8 cellular contexts compared by ENCODE assay signal in the genomic region with DNA sequence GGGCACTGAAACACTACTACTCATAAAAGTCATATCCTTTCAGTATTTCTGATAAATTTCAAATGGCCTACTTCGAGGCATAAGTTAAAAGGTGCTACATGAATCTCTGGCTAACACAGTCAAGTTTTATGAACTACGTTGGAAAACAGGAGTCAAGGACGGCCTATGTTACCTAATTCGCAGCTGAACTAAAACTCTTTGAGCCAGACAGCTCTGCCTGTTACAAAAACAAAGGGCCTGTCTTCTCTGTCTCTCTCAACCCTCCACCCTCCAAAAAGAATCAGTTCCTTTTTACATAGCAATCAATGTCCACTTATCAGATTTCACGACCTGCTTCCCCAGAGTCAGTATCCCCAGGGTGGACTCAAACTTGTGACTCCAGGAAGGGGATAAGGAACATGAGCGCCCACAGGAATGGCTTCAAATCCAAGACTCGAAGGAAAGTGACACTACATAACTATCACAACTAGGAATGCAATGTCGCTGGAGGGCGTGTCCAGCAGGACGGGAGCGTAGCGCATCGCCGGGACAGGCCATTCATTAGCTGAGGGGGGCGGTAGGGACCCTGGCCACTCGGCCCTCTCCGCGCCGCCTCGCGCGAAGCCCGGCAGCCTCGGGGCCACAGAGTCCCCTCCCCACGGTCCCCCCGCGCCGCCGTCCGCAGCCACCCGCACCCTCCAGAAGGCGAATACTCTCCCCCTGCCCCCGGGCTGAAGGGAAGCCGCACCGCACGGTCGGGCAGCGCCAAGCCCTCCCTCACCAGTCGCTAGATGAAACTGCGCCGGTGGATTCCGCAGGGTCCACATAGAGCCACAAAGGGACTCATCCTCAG. TPM values are rescaled to one million over a fixed set of nuclear protein-coding genes. Genes with fewer than 3 reads are reported as not detected.
DNase-seq lines count a peak whose midpoint lies in the region; ATAC-seq and TF ChIP-seq lines count a peak whose summit lies in the region.

No MANE protein-coding gene starts in this region.

- DNase-seq in BE2C = peak; percentile 74
- DNase-seq in NCI-H146 treated with DMSO at 0.1 percent for 48 hours (lab: John Stamatoyannopoulos, UW; ENCODE audit: unreplicated experiment) = peak; percentile 28
- DNase-seq in activated CD4-positive, alpha-beta memory T cell treated with anti-CD3 and anti-CD28 coated beads, Interleukin-2, amount 10 ng/mL, durations not matched to agents 7 days and 5 days = no peak
- peak; percentile 54 for DNase-seq in fibroblast of villous mesenchyme (ENCODE audit: low read depth)
- DNase-seq in natural killer cell treated with Interleukin-12 subunit alpha and Interleukin-12 subunit beta and Interleukin-15 and Interleukin-18, amount 100 ng/mL, for 72 hours (ENCODE audit: low spot score) = no peak
- DNase-seq in mesenteric fat pad (ENCODE audit: low spot score) = no peak

- ATAC-seq in GM18498 (IDR thresholded peaks at IDR 0.05; ENCODE audit: unreplicated experiment) (peak; percentile 46), HG02870 (IDR thresholded peaks at IDR 0.05; ENCODE audit: unreplicated experiment) (peak; percentile 48)
- peak; percentile 65 to 75 for ATAC-seq in natural killer cell treated with Interleukin-12 subunit alpha and Interleukin-12 subunit beta and Interleukin-15 and Interleukin-18, amount 100 ng/mL, for 72 hours

- TF ChIP-seq CTCF in BE2C (IDR thresholded peaks at IDR 0.05; ENCODE audit: low read depth, low read length) = no peak
- TF ChIP-seq CTCF in fibroblast of villous mesenchyme (IDR thresholded peaks at IDR 0.05; ENCODE audit: insufficient read depth, low read depth, low read length) = no peak

- H3K27me3 Mint-ChIP-seq in activated CD4-positive, alpha-beta memory T cell treated with anti-CD3 and anti-CD28 coated beads, Interleukin-2, amount 10 ng/mL, durations not matched to agents 7 days and 5 days = no peaks in the 10 kb centered on the region
- H3K27me3 Mint-ChIP-seq in natural killer cell treated with Interleukin-12 subunit alpha and Interleukin-12 subunit beta and Interleukin-15 and Interleukin-18, amount 100 ng/mL, for 72 hours = no peaks in the 10 kb centered on the region

- H3K27ac Mint-ChIP-seq in activated CD4-positive, alpha-beta memory T cell treated with anti-CD3 and anti-CD28 coated beads, Interleukin-2, amount 10 ng/mL, durations not matched to agents 7 days and 5 days = peak overlapping the region; percentile 89
- H3K27ac Mint-ChIP-seq in natural killer cell treated with Interleukin-12 subunit alpha and Interleukin-12 subunit beta and Interleukin-15 and Interleukin-18, amount 100 ng/mL, for 72 hours = peak overlapping the region; percentile 94 to 97

- peaks cover 30% of the 10 kb centered on the region for H3K36me3 Mint-ChIP-seq in activated CD4-positive, alpha-beta memory T cell treated with anti-CD3 and anti-CD28 coated beads, Interleukin-2, amount 10 ng/mL, durations not matched to agents 7 days and 5 days (ENCODE audit: low read depth)
- H3K36me3 Mint-ChIP-seq in natural killer cell treated with Interleukin-12 subunit alpha and Interleukin-12 subunit beta and Interleukin-15 and Interleukin-18, amount 100 ng/mL, for 72 hours = no peaks in the 10 kb centered on the region

- peaks cover 5% of the 10 kb centered on the region for H3K4me1 ChIP-seq in BE2C

- H3K9me3 ChIP-seq in BE2C = no peaks in the 10 kb centered on the region

- H3K27me3 ChIP-seq in BE2C = no peaks in the 10 kb centered on the region

- H3K4me1 Mint-ChIP-seq in activated CD4-positive, alpha-beta memory T cell treated with anti-CD3 and anti-CD28 coated beads, Interleukin-2, amount 10 ng/mL, durations not matched to agents 7 days and 5 days = peaks cover 36% of the 10 kb centered on the region
- peaks cover 30 to 41% of the 10 kb centered on the region in 2 donors for H3K4me1 Mint-ChIP-seq in natural killer cell treated with Interleukin-12 subunit alpha and Interleukin-12 subunit beta and Interleukin-15 and Interleukin-18, amount 100 ng/mL, for 72 hours (ENCODE audit: low read depth in 2 of 2)

- H3K4me3 Mint-ChIP-seq in activated CD4-positive, alpha-beta memory T cell treated with anti-CD3 and anti-CD28 coated beads, Interleukin-2, amount 10 ng/mL, durations not matched to agents 7 days and 5 days = peak overlapping the region; percentile 92
- H3K4me3 Mint-ChIP-seq in natural killer cell treated with Interleukin-12 subunit alpha and Interleukin-12 subunit beta and Interleukin-15 and Interleukin-18, amount 100 ng/mL, for 72 hours = peak overlapping the region; percentile 95

- POLR2A ChIA-PET in activated CD4-positive, alpha-beta memory T cell treated with anti-CD3 and anti-CD28 coated beads, Interleukin-2, amount 10 ng/mL, durations not matched to agents 7 days and 5 days (lab: Charles Lee) = interaction anchor here (1.0 to 3.0 kb wide), 7 partner anchors 10 to 818 kb away, joined by 3 to 15 read pairs (median 4); partner anchors contain the start of gene UBE3D

- H3K9me3 Mint-ChIP-seq in activated CD4-positive, alpha-beta memory T cell treated with anti-CD3 and anti-CD28 coated beads, Interleukin-2, amount 10 ng/mL, durations not matched to agents 7 days and 5 days = no peaks in the 10 kb centered on the region
- no peaks in the 10 kb centered on the region for H3K9me3 Mint-ChIP-seq in natural killer cell treated with Interleukin-12 subunit alpha and Interleukin-12 subunit beta and Interleukin-15 and Interleukin-18, amount 100 ng/mL, for 72 hours

- no peaks in the 10 kb centered on the region for H3K36me3 ChIP-seq in BE2C

- CTCF ChIA-PET in activated CD4-positive, alpha-beta memory T cell treated with anti-CD3 and anti-CD28 coated beads, Interleukin-2, amount 10 ng/mL, durations not matched to agents 7 days and 5 days (lab: Charles Lee) = interaction anchor here (0.7 to 3.7 kb wide), 3 partner anchors 9 to 819 kb away, joined by 3 to 33 read pairs (median 4); partner anchors contain the start of genes DOP1A and UBE3D

- H3K4me3 ChIP-seq in BE2C (ENCODE audit: low read depth, low read length) = peak overlapping the region; percentile 89
- peak overlapping the region; percentile 79 for H3K4me3 ChIP-seq in fibroblast of villous mesenchyme (ENCODE audit: low read depth, low read length)

RNA-seq across cellular contexts. Expression of gene IBTK, which starts 0.5 kb away (rescaled TPM):
- polyA plus RNA-seq in BE2C (2012; ENCODE audit: insufficient read depth, insufficient read length, low read depth) = 16.8 TPM
- 10 to 100 TPM; 33.7 to 34.7 TPM for total RNA-seq in activated CD4-positive, alpha-beta memory T cell treated with anti-CD3 and anti-CD28 coated beads, Interleukin-2, amount 10 ng/mL, durations not matched to agents 7 days and 5 days
- total RNA-seq in fibroblast of villous mesenchyme (62.5 and 83.3 TPM in 2 replicates), mesenteric fat pad (31.6 TPM)
- total RNA-seq in natural killer cell treated with Interleukin-12 subunit alpha and Interleukin-12 subunit beta and Interleukin-15 and Interleukin-18, amount 100 ng/mL, for 72 hours = 10 to 100 TPM; 34.3 to 37.1 TPM

Comparison
In these comparisons a context has a peak if more than half of its experiments do, and no peak if none do; other contexts are left out.
1. DNase-seq: peak in BE2C (single experiment), NCI-H146 treated with DMSO at 0.1 percent for 48 hours (single experiment) and fibroblast of villous mesenchyme (single experiment); none in activated CD4-positive, alpha-beta memory T cell treated with anti-CD3 and anti-CD28 coated beads, Interleukin-2, amount 10 ng/mL, durations not matched to agents 7 days and 5 days (single experiment), natural killer cell treated with Interleukin-12 subunit alpha and Interleukin-12 subunit beta and Interleukin-15 and Interleukin-18, amount 100 ng/mL, for 72 hours (single experiment) and mesenteric fat pad (single experiment).
2. Peak in every context shown above with its lines, with median percentiles within 50 percentile points of each other: ATAC-seq.